ENCODE assay signal across 35 cellular contexts in genomic region chr22:50585781-50586180, GRCh38. TPM values are rescaled to one million over a fixed set of nuclear protein-coding genes. Genes with fewer than 3 reads are reported as not detected.
"Had no signal": no experiment of that assay in that cellular context is flagged by ENCODE, and none has a peak within 500 bp of the region (broad histone marks: within the 10 kb centered on the region; RNA-seq: fewer than 3 reads in every experiment).

No MANE protein-coding gene starts in this region.

- H3K36me3 Mint-ChIP-seq: activated CD4-positive, alpha-beta memory T cell treated with anti-CD3 and anti-CD28 coated beads for 36 hours had no signal

- H3K4me3 Mint-ChIP-seq: activated B cell treated with CpG ODN at 0.5 μM for 24 hours; activated CD4-positive, alpha-beta memory T cell treated with anti-CD3 and anti-CD28 coated beads for 36 hours; activated naive CD8-positive, alpha-beta T cell treated with anti-CD3 and anti-CD28 coated beads, Interleukin-2, amount 10 ng/mL, durations not matched to agents 7 days and 5 days had no signal

- FAIRE-seq: RCC 7860, TTC549 had no signal

- H3K27ac ChIP-seq: ascending aorta, SJCRH30, SK-N-MC, VCaP had no signal

- ATAC-seq: PC-3 had no signal

- H3K4me3 ChIP-seq: ascending aorta, MG63, SJCRH30, SK-N-MC had no signal

- H3K9me3 Mint-ChIP-seq: activated B cell treated with CpG ODN at 0.5 μM for 24 hours; activated CD4-positive, alpha-beta memory T cell treated with anti-CD3 and anti-CD28 coated beads for 36 hours; activated naive CD8-positive, alpha-beta T cell treated with anti-CD3 and anti-CD28 coated beads, Interleukin-2, amount 10 ng/mL, durations not matched to agents 7 days and 5 days had no signal

- H3K27ac Mint-ChIP-seq: activated B cell treated with CpG ODN at 0.5 μM for 24 hours; activated CD4-positive, alpha-beta memory T cell treated with anti-CD3 and anti-CD28 coated beads for 36 hours; activated naive CD8-positive, alpha-beta T cell treated with anti-CD3 and anti-CD28 coated beads, Interleukin-2, amount 10 ng/mL, durations not matched to agents 7 days and 5 days had no signal

- H3K27me3 ChIP-seq: ascending aorta, SJCRH30 had no signal

- H3K9me3 ChIP-seq: ascending aorta, MG63, SJCRH30 had no signal

- H3K27me3 Mint-ChIP-seq: activated B cell treated with CpG ODN at 0.5 μM for 24 hours; activated CD4-positive, alpha-beta memory T cell treated with anti-CD3 and anti-CD28 coated beads for 36 hours had no signal

- H3K36me3 ChIP-seq: MG63, SJCRH30 had no signal

- DNase-seq: activated B cell treated with CpG ODN at 0.5 μM for 24 hours; activated CD4-positive, alpha-beta memory T cell treated with anti-CD3 and anti-CD28 coated beads for 36 hours; activated CD4-positive, alpha-beta T cell treated with anti-CD3 and anti-CD28 coated beads for 4 hours; activated CD4-positive, alpha-beta T cell treated with anti-CD3 and anti-CD28 coated beads, Interleukin-2, amount 50 U/mL, for 1 hour; activated CD4-positive, CD25-positive, alpha-beta regulatory T cell treated with anti-CD3 and anti-CD28 coated beads, Interleukin-2, amount 50 U/mL, for 72 hours; activated CD8-positive, alpha-beta memory T cell treated with anti-CD3 and anti-CD28 coated beads, Interleukin-2, amount 50 U/mL, for 4 hours; activated effector memory CD4-positive, alpha-beta T cell treated with Interleukin-2 at 50 U/mL for 16 hours; activated naive CD4-positive, alpha-beta T cell treated with anti-CD3 and anti-CD28 coated beads, Interleukin-2, amount 50 U/mL, for 16 hours; activated naive CD8-positive, alpha-beta T cell treated with anti-CD3 and anti-CD28 coated beads, Interleukin-2, amount 10 ng/mL, durations not matched to agents 7 days and 5 days; activated T-cell treated with anti-CD3 and anti-CD28 coated beads for 4 hours; activated T-cell treated with anti-CD3 and anti-CD28 coated beads, Interleukin-2, amount 50 U/mL, for 48 hours; amygdala; IMR-90; Karpas-422; KBM-7; MG63; NCI-H1048; NCI-H1436 treated with DMSO at 0.1 percent for 48 hours; NCI-H1694 treated with DMSO at 0.1 percent for 48 hours; NCI-H2029; NCI-H345; NCI-H524 treated with DMSO at 0.1 percent for 48 hours; PC-3; SHP77; SJCRH30; T1000 had no signal

RNA-seq across cellular contexts. Expression of gene MAPK8IP2, which starts 14.8 kb away (rescaled TPM):
- total RNA-seq: ascending aorta had no signal

RNA-seq across cellular contexts. Expression of gene SYCE3, which starts 23.1 kb away (rescaled TPM):
- total RNA-seq: activated B cell treated with CpG ODN at 0.5 μM for 24 hours; ascending aorta; cardiac septum; IMR-90; SJCRH30; T-helper 1 cell treated with Interleukin-12 subunit alpha and Interleukin-12 subunit beta and Interleukin-4 antibody, amounts not matched to agents 30 ng/mL and 1 ng/mL, for 36 hours; T-helper 2 cell treated with Interferon-gamma antibody and Interleukin-4, amounts not matched to agents 100 ng/mL and 5 ng/mL, for 36 hours had no signal
- polyA plus RNA-seq: adipose tissue, IMR-90 had no signal

RNA-seq across cellular contexts. Expression of gene KLHDC7B, which starts 40.1 kb away (rescaled TPM):
- total RNA-seq: ascending aorta, IMR-90, PC-3 had no signal
